In genomic region chr1:215606036-215606435, GRCh38 we compare ENCODE assay signal across 1 cellular context.
TF ChIP-seq lines count a peak whose summit lies in the region.

No MANE protein-coding gene starts in this region.

TF ChIP-seq in IMR-90, 13 proteins besides CTCF, POLR2A, EP300 and RAD21:
- TF ChIP-seq CEBPB (IDR thresholded peaks at IDR 0.05; ENCODE audit: low read depth, low read length) (no peak), MAFK (IDR thresholded peaks at IDR 0.05; ENCODE audit: low read depth, low read length) (no peak), MAZ (IDR thresholded peaks at IDR 0.05; ENCODE audit: borderline replicate concordance, low read depth, low read length) (no peak), SMC3 (IDR thresholded peaks at IDR 0.05; ENCODE audit: low read depth, low read length) (no peak), RFX5 (IDR thresholded peaks at IDR 0.05; ENCODE audit: low read depth, low read length) (no peak), USF2 (IDR thresholded peaks at IDR 0.05; ENCODE audit: low read depth, low read length) (no peak), MXI1 (IDR thresholded peaks at IDR 0.05; ENCODE audit: borderline replicate concordance, low read depth, low read length) (no peak)
- TF ChIP-seq, protein P1, sequence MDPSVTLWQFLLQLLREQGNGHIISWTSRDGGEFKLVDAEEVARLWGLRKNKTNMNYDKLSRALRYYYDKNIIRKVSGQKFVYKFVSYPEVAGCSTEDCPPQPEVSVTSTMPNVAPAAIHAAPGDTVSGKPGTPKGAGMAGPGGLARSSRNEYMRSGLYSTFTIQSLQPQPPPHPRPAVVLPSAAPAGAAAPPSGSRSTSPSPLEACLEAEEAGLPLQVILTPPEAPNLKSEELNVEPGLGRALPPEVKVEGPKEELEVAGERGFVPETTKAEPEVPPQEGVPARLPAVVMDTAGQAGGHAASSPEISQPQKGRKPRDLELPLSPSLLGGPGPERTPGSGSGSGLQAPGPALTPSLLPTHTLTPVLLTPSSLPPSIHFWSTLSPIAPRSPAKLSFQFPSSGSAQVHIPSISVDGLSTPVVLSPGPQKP (IDR thresholded peaks at IDR 0.05; ENCODE audit: borderline replicate concordance, low read depth, low read length), result no peak
